ENCODE assay signal across 2 cellular contexts in genomic region chr11:62724171-62724570, GRCh38.
TF ChIP-seq lines count a peak whose summit lies in the region.

No MANE protein-coding gene starts in this region.

TF ChIP-seq in HEK293, 187 proteins besides CTCF, POLR2A, EP300 and RAD21:
- TF ChIP-seq ZBTB48 (tag by site-specific recombination; IDR thresholded peaks at IDR 0.05): no peak
- no peak for TF ChIP-seq ZEB2 (tag by site-specific recombination; IDR thresholded peaks at IDR 0.05)
- no peak for TF ChIP-seq ZNF654 (tag by site-specific recombination; IDR thresholded peaks at IDR 0.05; ENCODE audit: low read depth)
- no peak for TF ChIP-seq ZNF280D (tag by site-specific recombination; IDR thresholded peaks at IDR 0.05)
- peak; percentile 38; the same call in 1 of the 2 replicates for TF ChIP-seq PRDM1 (tag by site-specific recombination; IDR thresholded peaks at IDR 0.05)

TF ChIP-seq in K562, 482 proteins besides CTCF, POLR2A, EP300 and RAD21:
- TF ChIP-seq OTX1 (CRISPR knock-in tag; IDR thresholded peaks at IDR 0.05) (no peak), GABPA (tag; conservative IDR thresholded peaks at IDR 0.05; ENCODE audit: low read depth) (no peak), SRF (CRISPR knock-in tag; IDR thresholded peaks at IDR 0.05) (no peak), STAT6 (CRISPR knock-in tag; IDR thresholded peaks at IDR 0.05) (no peak), E2F1 (CRISPR knock-in tag; IDR thresholded peaks at IDR 0.05) (no peak), NONO (IDR thresholded peaks at IDR 0.05; ENCODE audit: low read depth in 2 of 2, low read length in 1 of 2) (no peak), ETV1 (tag; conservative IDR thresholded peaks at IDR 0.05; ENCODE audit: low read depth) (no peak), CCNT2 (IDR thresholded peaks at IDR 0.05; ENCODE audit: borderline replicate concordance, extremely low read depth, insufficient read length, low read depth, low read length) (no peak), CUX1 (CRISPR knock-in tag; IDR thresholded peaks at IDR 0.05) (no peak), GTF3C2 (IDR thresholded peaks at IDR 0.05; ENCODE audit: borderline replicate concordance, extremely low read depth, insufficient read length) (no peak), NFE2L1 (tag; IDR thresholded peaks at IDR 0.05; ENCODE audit: borderline replicate concordance, low read depth) (no peak), GATAD2B (IDR thresholded peaks at IDR 0.05; ENCODE audit: borderline replicate concordance) (no peak), CHAMP1 (IDR thresholded peaks at IDR 0.05) (no peak), MAFG (tag; conservative IDR thresholded peaks at IDR 0.05) (no peak), ILK (tag; IDR thresholded peaks at IDR 0.05; ENCODE audit: borderline replicate concordance, low read depth) (no peak), GTF2B (IDR thresholded peaks at IDR 0.05; ENCODE audit: extremely low read depth, insufficient read length) (no peak), ZNF589 (CRISPR knock-in tag; IDR thresholded peaks at IDR 0.05; ENCODE audit: low read depth) (no peak)
